In the genomic region with DNA sequence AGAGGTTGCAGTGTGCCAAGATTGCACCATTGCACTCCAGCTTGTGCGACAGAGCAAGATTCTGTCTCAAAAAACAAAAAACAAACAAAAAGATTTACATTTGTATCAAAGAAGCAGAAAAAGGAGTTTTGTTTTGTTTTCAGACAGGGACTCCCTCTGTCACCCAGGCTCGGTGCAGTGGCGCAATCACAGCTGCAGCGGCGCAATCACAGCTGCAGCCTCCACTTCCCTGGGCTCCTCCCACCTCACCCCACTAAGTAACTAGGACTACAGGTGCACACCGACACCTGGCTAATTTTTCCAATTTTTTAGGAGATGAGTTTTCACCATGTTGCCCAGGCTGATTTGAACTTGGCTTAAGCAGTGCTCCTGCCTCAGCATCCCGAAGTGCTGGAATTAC, we compare ENCODE assay signal across 19 cellular contexts. TPM values are rescaled to one million over a fixed set of nuclear protein-coding genes. Genes with fewer than 3 reads are reported as not detected.
DNase-seq lines count a peak whose midpoint lies in the region; ATAC-seq, FAIRE-seq and TF ChIP-seq lines count a peak whose summit lies in the region.
"Had no signal": no experiment of that assay in that cellular context is flagged by ENCODE, and none has a peak within 500 bp of the region (broad histone marks: within the 10 kb centered on the region; RNA-seq: fewer than 3 reads in every experiment).

No MANE protein-coding gene starts in this region.

- H3K4me1 Mint-ChIP-seq in Calu3 (ENCODE audit: low read depth, unreplicated experiment) (peaks cover 33% of the 10 kb centered on the region), WTC11 (peaks cover 23% of the 10 kb centered on the region)
- peaks cover 16 to 37% of the 10 kb centered on the region in 2 donors for H3K4me1 Mint-ChIP-seq in stimulated activated naive B cell treated with anti-CD40 and anti-IgM and Interleukin-4, amounts not matched to agents 10 μg/mL and 1 μg/mL and 100 μg/mL, for 72 hours

- H3K9me3 ChIP-seq in A549, result no peaks in the 10 kb centered on the region
- H3K9me3 ChIP-seq in left lung, result no peaks in the 10 kb centered on the region
- H3K9me3 ChIP-seq: gastrocnemius medialis had no signal

- 96% methylated on average over 7 of the region's 7 CpGs for WGBS in A549 (ENCODE audit: missing lambda C conversion rate)

- no peaks in the 10 kb centered on the region for H3K36me3 ChIP-seq in left lung
- H3K36me3 ChIP-seq: brain microvascular endothelial cell, gastrocnemius medialis had no signal

- no peaks in the 10 kb centered on the region for H3K27me3 ChIP-seq in left lung
- H3K27me3 ChIP-seq: brain microvascular endothelial cell, gastrocnemius medialis had no signal

- H3K4me3 Mint-ChIP-seq in Calu3 (ENCODE audit: low read depth, unreplicated experiment) (peak overlapping the region; percentile 83), WTC11 (peak overlapping the region; percentile 98)
- no peak overlapping the region for H3K4me3 Mint-ChIP-seq in stimulated activated naive B cell treated with anti-CD40 and anti-IgM and Interleukin-4, amounts not matched to agents 10 μg/mL and 1 μg/mL and 100 μg/mL, for 72 hours

- ATAC-seq in A549 (no peak), WTC11 (no peak), left lung (no peak), left lobe of liver (no peak), GM19455 (IDR thresholded peaks at IDR 0.05; ENCODE audit: unreplicated experiment) (no peak)
- ATAC-seq in stimulated activated naive B cell treated with anti-CD40 and anti-IgM and Interleukin-4, amounts not matched to agents 10 μg/mL and 1 μg/mL and 100 μg/mL, for 72 hours (replicated peaks), result no peak
- ATAC-seq: gastrocnemius medialis had no signal

- H3K27ac ChIP-seq in A549, result no peak overlapping the region
- H3K27ac ChIP-seq in left lung, result no peak overlapping the region
- H3K27ac ChIP-seq: brain microvascular endothelial cell, gastrocnemius medialis had no signal

- no peaks in the 10 kb centered on the region for H3K27me3 Mint-ChIP-seq in Calu3 (ENCODE audit: unreplicated experiment)
- H3K27me3 Mint-ChIP-seq in WTC11 (ENCODE audit: low read depth), result no peaks in the 10 kb centered on the region
- no peaks in the 10 kb centered on the region for H3K27me3 Mint-ChIP-seq in stimulated activated naive B cell treated with anti-CD40 and anti-IgM and Interleukin-4, amounts not matched to agents 10 μg/mL and 1 μg/mL and 100 μg/mL, for 72 hours
- H3K27me3 Mint-ChIP-seq: activated CD4-positive, alpha-beta memory T cell treated with anti-CD3 and anti-CD28 coated beads for 36 hours had no signal

- no peak for TF ChIP-seq RAD21 in A549 (conservative IDR thresholded peaks at IDR 0.05 in 1 of 2, IDR thresholded peaks at IDR 0.05 in 1 of 2)

- no peak overlapping the region; the same call in 2 of the 3 replicates for H3K4me3 ChIP-seq in A549
- H3K4me3 ChIP-seq in left lung, result no peak overlapping the region

- DNase-seq in A549 (ENCODE audit: low read depth in 1 of 2, low spot score in 1 of 2) (no peak), Calu3 (no peak), WTC11 (ENCODE audit: low spot score) (no peak), left lung (peak; percentile 53 to 90), left lobe of liver (ENCODE audit: low spot score) (no peak), iPS-NIHi11 (ENCODE audit: low spot score) (no peak)
- DNase-seq in stimulated activated naive B cell treated with anti-CD40 and anti-IgM and Interleukin-4, amounts not matched to agents 10 μg/mL and 1 μg/mL and 100 μg/mL, for 72 hours, result no peak
- DNase-seq: activated CD4-positive, alpha-beta memory T cell treated with anti-CD3 and anti-CD28 coated beads for 36 hours; activated gamma-delta T cell treated with Interleukin-2 at 50 U/mL for 16 hours; brain microvascular endothelial cell; effector CD8-positive, alpha-beta T cell; gastrocnemius medialis; KBM-7; midbrain; NCI-H187; NCI-H510A treated with DMSO at 0.1 percent for 48 hours had no signal

- TF ChIP-seq POLR2A in A549 (IDR thresholded peaks at IDR 0.05; ENCODE audit: low read length), result no peak

- POLR2A ChIA-PET in A549 (lab: Yijun Ruan, JAX) (no interaction called here), WTC11 (lab: Charles Lee) (interaction anchor here (1.5 kb wide), 1 partner anchor 65 kb away, joined by 3 read pairs; no protein-coding TSS in a partner anchor)

- H3K4me2 ChIP-seq in A549, result peak overlapping the region; percentile 83

- no peaks in the 10 kb centered on the region for H3K9me3 Mint-ChIP-seq in Calu3 (ENCODE audit: low read depth, unreplicated experiment)
- no peaks in the 10 kb centered on the region for H3K9me3 Mint-ChIP-seq in WTC11
- H3K9me3 Mint-ChIP-seq in stimulated activated naive B cell treated with anti-CD40 and anti-IgM and Interleukin-4, amounts not matched to agents 10 μg/mL and 1 μg/mL and 100 μg/mL, for 72 hours, result peaks cover 4 to 6% of the 10 kb centered on the region in 2 donors
- H3K9me3 Mint-ChIP-seq: activated CD4-positive, alpha-beta memory T cell treated with anti-CD3 and anti-CD28 coated beads for 36 hours; T-helper 2 cell treated with Interferon-gamma antibody and Interleukin-4, amounts not matched to agents 5 μg/mL and 100 μg/mL, for 36 hours had no signal

- BruUV-seq in Calu3 (replicated peaks; lab: Mats Ljungman, UMichigan), result no TSS peak

- H3K27ac Mint-ChIP-seq in Calu3 (ENCODE audit: unreplicated experiment) (no peak overlapping the region), WTC11 (no peak overlapping the region)
- no peak overlapping the region for H3K27ac Mint-ChIP-seq in stimulated activated naive B cell treated with anti-CD40 and anti-IgM and Interleukin-4, amounts not matched to agents 10 μg/mL and 1 μg/mL and 100 μg/mL, for 72 hours
- H3K27ac Mint-ChIP-seq: T-helper 2 cell treated with Interferon-gamma antibody and Interleukin-4, amounts not matched to agents 5 μg/mL and 100 μg/mL, for 36 hours had no signal

- no peak for FAIRE-seq in A549 (lab: Jason Lieb, UNC)
- FAIRE-seq: GM12891 had no signal

- TF ChIP-seq CTCF in A549 (IDR thresholded peaks at IDR 0.05), result no peak
- TF ChIP-seq CTCF in Calu3 (IDR thresholded peaks at IDR 0.05; ENCODE audit: unreplicated experiment), result no peak
- no peak for TF ChIP-seq CTCF in WTC11 (IDR thresholded peaks at IDR 0.05)
- TF ChIP-seq CTCF in left lung (IDR thresholded peaks at IDR 0.05), result no peak

- intact Hi-C loops in Calu3 (cut with micrococcal nuclease; ENCODE audit: unreplicated experiment) (loop anchor here (5.0 kb wide), 1 partner anchor 71 kb away; a partner anchor contains a TSS), left lung (cut with DNase I) (no loop called here)

- TF ChIP-seq EP300 in A549 (IDR thresholded peaks at IDR 0.05), result no peak

- peaks cover 34% of the 10 kb centered on the region for H3K36me3 Mint-ChIP-seq in Calu3 (ENCODE audit: insufficient read depth, unreplicated experiment)
- peaks cover 3% of the 10 kb centered on the region for H3K36me3 Mint-ChIP-seq in WTC11
- H3K36me3 Mint-ChIP-seq in stimulated activated naive B cell treated with anti-CD40 and anti-IgM and Interleukin-4, amounts not matched to agents 10 μg/mL and 1 μg/mL and 100 μg/mL, for 72 hours, result peaks cover 17 to 22% of the 10 kb centered on the region in 2 donors

- H3K4me1 ChIP-seq in A549 (peaks cover 15% of the 10 kb centered on the region), left lung (peaks cover 15 to 45% of the 10 kb centered on the region in 2 donors)

- CTCF ChIA-PET in A549 (lab: Yijun Ruan, JAX) (interaction anchor here (1.0 to 6.1 kb wide), 3 partner anchors 11 to 16 kb away, joined by 3 to 61 read pairs (median 3); no protein-coding TSS in a partner anchor), Calu3 (lab: Charles Lee) (interaction anchor here (0.6 kb wide), 1 partner anchor 187 kb away, joined by 3 read pairs; no protein-coding TSS in a partner anchor), WTC11 (lab: Charles Lee) (no interaction called here)

TF ChIP-seq in A549, 52 proteins besides CTCF, POLR2A, EP300 and RAD21:
- no peak for TF ChIP-seq JUNB (IDR thresholded peaks at IDR 0.05)
- TF ChIP-seq CEBPB (IDR thresholded peaks at IDR 0.05), result peak; percentile 43 to 44; a peak in 1 of 4 replicates

TF ChIP-seq in WTC11, 78 proteins besides CTCF, POLR2A, EP300 and RAD21:
- no peak for TF ChIP-seq NFE2L1 (CRISPR knock-in tag; IDR thresholded peaks at IDR 0.05)
- TF ChIP-seq, protein P1, sequence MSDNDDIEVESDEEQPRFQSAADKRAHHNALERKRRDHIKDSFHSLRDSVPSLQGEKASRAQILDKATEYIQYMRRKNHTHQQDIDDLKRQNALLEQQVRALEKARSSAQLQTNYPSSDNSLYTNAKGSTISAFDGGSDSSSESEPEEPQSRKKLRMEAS (CRISPR knock-in tag; IDR thresholded peaks at IDR 0.05), result no peak
- TF ChIP-seq JAZF1 (CRISPR knock-in tag; IDR thresholded peaks at IDR 0.05), result no peak
TF ChIP-seq in WTC11: peak in this region for 0.

RNA-seq across cellular contexts. Expression of a gene that starts 1.8 kb away (rescaled TPM):
- polyA plus RNA-seq in A549 (2011; rRNA removed) (61.9 and 63.2 TPM in 2 replicates), A549 (2017; fragmentation: RNase III; extraction: RNeasy Plus Mini Kit Qiagen cat#74134 plus additional on column Dnase treatment) (35.2 to 39.8 TPM (median 36.6 TPM) in 3 replicates)
- polyA plus RNA-seq in A549 (2012; cell fraction: cytosol; rRNA removed), result 15.7 and 16.7 TPM in 2 replicates
- polyA plus RNA-seq in A549 (2012; cell fraction: nucleus; rRNA removed), result 5.9 and 7.8 TPM in 2 replicates
- polyA minus RNA-seq in A549 (2011; rRNA and poly(A)+ RNA removed), result 14.2 and 17.5 TPM in 2 replicates
- total RNA-seq in Calu3 (2022) (34.5 and 41.0 TPM in 2 replicates), WTC11 (2021) (35.4 to 42.3 TPM (median 42.0 TPM) in 3 replicates), left lung (10 to 100 TPM; 40.2 to 43.9 TPM), left lobe of liver (15.8 TPM)

RNA-seq across cellular contexts. Expression of a gene that starts 2.2 kb away (rescaled TPM):
- polyA plus RNA-seq in A549 (2011; rRNA removed) (0.70 and 0.78 TPM in 2 replicates), A549 (2017; fragmentation: RNase III; extraction: RNeasy Plus Mini Kit Qiagen cat#74134 plus additional on column Dnase treatment) (0.45 to 0.62 TPM (median 0.49 TPM) in 3 replicates)
- 0.06 and 0.09 TPM in 2 replicates for polyA plus RNA-seq in A549 (2012; cell fraction: cytosol; rRNA removed)
- 0.06 and 0.20 TPM in 2 replicates for polyA plus RNA-seq in A549 (2012; cell fraction: nucleus; rRNA removed)
- 1.3 and 1.6 TPM in 2 replicates for polyA minus RNA-seq in A549 (2011; rRNA and poly(A)+ RNA removed)
- total RNA-seq in Calu3 (2022) (1.3 and 2.6 TPM in 2 replicates), WTC11 (2021) (1.4 to 2.2 TPM (median 1.7 TPM) in 3 replicates), left lung (1 to 10 TPM; 2.2 to 2.8 TPM), left lobe of liver (0.18 TPM)

Comparison
In these comparisons a context has a peak if more than half of its experiments do, and no peak if none do; other contexts are left out.
1. DNase-seq: peak in left lung (2 of 2); none in A549 (0 of 2), Calu3 (single experiment), WTC11 (single experiment), left lobe of liver (single experiment), iPS-NIHi11 (single experiment) and stimulated activated naive B cell treated with anti-CD40 and anti-IgM and Interleukin-4, amounts not matched to agents 10 μg/mL and 1 μg/mL and 100 μg/mL, for 72 hours (single experiment).
2. H3K4me3 Mint-ChIP-seq: peak in Calu3 (single experiment) and WTC11 (single experiment); none in stimulated activated naive B cell treated with anti-CD40 and anti-IgM and Interleukin-4, amounts not matched to agents 10 μg/mL and 1 μg/mL and 100 μg/mL, for 72 hours (0 of 2).